In the genomic region with DNA sequence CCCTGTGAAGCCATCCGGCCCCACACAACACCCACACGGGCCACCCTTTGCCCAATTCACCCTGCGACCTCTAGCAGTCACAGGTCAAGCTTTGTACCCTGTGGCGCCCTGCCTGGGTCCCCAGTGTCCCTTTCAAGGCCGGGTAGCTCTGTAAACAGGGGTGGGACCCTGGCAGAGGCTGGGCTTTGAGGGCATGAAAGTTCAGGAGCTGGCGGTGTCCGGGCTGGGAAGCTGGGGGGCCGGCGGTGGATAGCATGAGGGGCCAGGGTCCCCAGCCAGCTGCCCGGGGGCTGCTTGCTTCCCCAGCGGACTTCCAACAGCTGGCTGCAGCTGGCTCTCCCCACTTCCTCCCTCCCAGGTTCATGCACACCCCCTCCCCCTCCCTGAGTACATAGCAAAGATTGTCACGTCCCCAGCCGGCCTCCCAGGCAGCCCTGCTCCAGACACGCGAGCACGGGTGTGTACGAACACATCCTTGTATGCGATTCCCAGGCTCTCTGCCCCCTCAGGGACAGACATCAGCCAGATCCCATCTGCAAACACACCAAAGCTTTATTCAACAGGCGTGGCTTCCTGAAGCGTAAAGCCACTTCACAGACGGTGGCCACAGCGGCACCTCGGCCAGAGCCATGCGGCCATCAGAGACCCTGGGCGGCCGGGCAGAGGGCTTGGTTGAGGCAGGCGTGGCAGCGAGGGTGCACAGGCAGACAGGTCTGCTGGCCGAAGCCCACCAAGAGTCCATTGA, we compare ENCODE assay signal across 1 cellular context.
TF ChIP-seq lines count a peak whose summit lies in the region.

No MANE protein-coding gene starts in this region.

TF ChIP-seq in IMR-90, 13 proteins besides CTCF, POLR2A, EP300 and RAD21:
- no peak for TF ChIP-seq RFX5 (IDR thresholded peaks at IDR 0.05; ENCODE audit: low read depth, low read length)
- TF ChIP-seq, protein P1, sequence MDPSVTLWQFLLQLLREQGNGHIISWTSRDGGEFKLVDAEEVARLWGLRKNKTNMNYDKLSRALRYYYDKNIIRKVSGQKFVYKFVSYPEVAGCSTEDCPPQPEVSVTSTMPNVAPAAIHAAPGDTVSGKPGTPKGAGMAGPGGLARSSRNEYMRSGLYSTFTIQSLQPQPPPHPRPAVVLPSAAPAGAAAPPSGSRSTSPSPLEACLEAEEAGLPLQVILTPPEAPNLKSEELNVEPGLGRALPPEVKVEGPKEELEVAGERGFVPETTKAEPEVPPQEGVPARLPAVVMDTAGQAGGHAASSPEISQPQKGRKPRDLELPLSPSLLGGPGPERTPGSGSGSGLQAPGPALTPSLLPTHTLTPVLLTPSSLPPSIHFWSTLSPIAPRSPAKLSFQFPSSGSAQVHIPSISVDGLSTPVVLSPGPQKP (IDR thresholded peaks at IDR 0.05; ENCODE audit: borderline replicate concordance, low read depth, low read length) = no peak
- no peak for TF ChIP-seq MAFK (IDR thresholded peaks at IDR 0.05; ENCODE audit: low read depth, low read length)
- TF ChIP-seq CEBPB (IDR thresholded peaks at IDR 0.05; ENCODE audit: low read depth, low read length) = no peak
- peak; percentile 91 for TF ChIP-seq BHLHE40 (IDR thresholded peaks at IDR 0.05; ENCODE audit: low read depth, low read length)
- TF ChIP-seq, protein P2, sequence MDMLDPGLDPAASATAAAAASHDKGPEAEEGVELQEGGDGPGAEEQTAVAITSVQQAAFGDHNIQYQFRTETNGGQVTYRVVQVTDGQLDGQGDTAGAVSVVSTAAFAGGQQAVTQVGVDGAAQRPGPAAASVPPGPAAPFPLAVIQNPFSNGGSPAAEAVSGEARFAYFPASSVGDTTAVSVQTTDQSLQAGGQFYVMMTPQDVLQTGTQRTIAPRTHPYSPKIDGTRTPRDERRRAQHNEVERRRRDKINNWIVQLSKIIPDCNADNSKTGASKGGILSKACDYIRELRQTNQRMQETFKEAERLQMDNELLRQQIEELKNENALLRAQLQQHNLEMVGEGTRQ (IDR thresholded peaks at IDR 0.05; ENCODE audit: low read depth, low read length) = no peak
- TF ChIP-seq MAZ (IDR thresholded peaks at IDR 0.05; ENCODE audit: borderline replicate concordance, low read depth, low read length) = peak; percentile 85; the same call in 1 of the 2 replicates
- TF ChIP-seq RCOR1 (IDR thresholded peaks at IDR 0.05; ENCODE audit: insufficient replicate concordance, low read length) = peak; percentile 50
- TF ChIP-seq NFE2L2 (IDR thresholded peaks at IDR 0.05; ENCODE audit: low read depth, low read length) = no peak
- peak; percentile 69; the same call in 1 of the 2 replicates for TF ChIP-seq MXI1 (IDR thresholded peaks at IDR 0.05; ENCODE audit: borderline replicate concordance, low read depth, low read length)
- TF ChIP-seq SMC3 (IDR thresholded peaks at IDR 0.05; ENCODE audit: low read depth, low read length) = no peak
- no peak for TF ChIP-seq CHD1 (IDR thresholded peaks at IDR 0.05; ENCODE audit: low read depth, low read length)
- TF ChIP-seq FOS (IDR thresholded peaks at IDR 0.05; ENCODE audit: low read depth, low read length) = peak; percentile 31; the same call in 1 of the 2 replicates
